Comparison of ENCODE assay signal across 9 cellular contexts in genomic region chr9:114487607-114488300, GRCh38. TPM values are rescaled to one million over a fixed set of nuclear protein-coding genes. Genes with fewer than 3 reads are reported as not detected.
DNase-seq lines count a peak whose midpoint lies in the region; FAIRE-seq and TF ChIP-seq lines count a peak whose summit lies in the region.
"Had no signal": no experiment of that assay in that cellular context is flagged by ENCODE, and none has a peak within 500 bp of the region (broad histone marks: within the 10 kb centered on the region; RNA-seq: fewer than 3 reads in every experiment).

No MANE protein-coding gene starts in this region.

- peaks cover 4% of the 10 kb centered on the region for H3K9me3 Mint-ChIP-seq in activated T-cell treated with anti-CD3 and anti-CD28 coated beads, Interleukin-2, amount 50 U/mL, for 24 hours
- H3K9me3 Mint-ChIP-seq in neural crest cell = no peaks in the 10 kb centered on the region
- H3K9me3 Mint-ChIP-seq: IgD-negative memory B cell had no signal

- H3K9ac ChIP-seq in fibroblast of lung (ENCODE audit: insufficient read depth, low read length) = no peak overlapping the region

- no peak overlapping the region for H2AFZ ChIP-seq in fibroblast of lung (ENCODE audit: low read length)

- H3K27me3 ChIP-seq in fibroblast of lung (ENCODE audit: control insufficient read depth, insufficient read depth, low read length) = no peaks in the 10 kb centered on the region

- no peaks in the 10 kb centered on the region for H4K20me1 ChIP-seq in fibroblast of lung (ENCODE audit: control insufficient read depth, extremely low read depth, insufficient read depth, low read length)

- no peak overlapping the region for H3K27ac Mint-ChIP-seq in activated T-cell treated with anti-CD3 and anti-CD28 coated beads, Interleukin-2, amount 50 U/mL, for 24 hours
- no peak overlapping the region for H3K27ac Mint-ChIP-seq in neural crest cell (ENCODE audit: unreplicated experiment)
- H3K27ac Mint-ChIP-seq: IgD-negative memory B cell had no signal

- no peaks in the 10 kb centered on the region for H3K79me2 ChIP-seq in fibroblast of lung (ENCODE audit: control insufficient read depth, insufficient read depth, low read length)

- no peak overlapping the region for H3K4me2 ChIP-seq in fibroblast of lung (ENCODE audit: extremely low read depth, insufficient read depth, low read length)

- FAIRE-seq in GM19239 (lab: Jason Lieb, UNC) = no peak

- DNase-seq in CD1c-positive myeloid dendritic cell (ENCODE audit: extremely low spot score) (peak; percentile 78), GM19239 (ENCODE audit: insufficient read length, low spot score) (peak; percentile 51), HT-29 (ENCODE audit: low spot score) (peak; percentile 87), OCI-M1 (lab: John Stamatoyannopoulos, UW) (peak; percentile 80), fibroblast of lung (ENCODE audit: low read depth in 2 of 2) (peak; percentile 51 to 76), neural crest cell (ENCODE audit: low read depth, low spot score) (peak; percentile 71), ureter (ENCODE audit: low spot score) (peak; percentile 82)
- DNase-seq in activated T-cell treated with anti-CD3 and anti-CD28 coated beads, Interleukin-2, amount 50 U/mL, for 24 hours = peak; percentile 63

- H3K4me3 ChIP-seq in fibroblast of lung (replicated peaks in 1 of 4; ENCODE audit: control extremely low read depth in 1 of 4, insufficient read depth in 1 of 4, low read depth in 3 of 4, low read length in 4 of 4) = no peak overlapping the region

- H3K36me3 Mint-ChIP-seq in activated T-cell treated with anti-CD3 and anti-CD28 coated beads, Interleukin-2, amount 50 U/mL, for 24 hours (ENCODE audit: low read depth) = no peaks in the 10 kb centered on the region
- no peaks in the 10 kb centered on the region for H3K36me3 Mint-ChIP-seq in neural crest cell (ENCODE audit: low read depth)
- H3K36me3 Mint-ChIP-seq: IgD-negative memory B cell had no signal

- no peaks in the 10 kb centered on the region for H3K4me1 ChIP-seq in fibroblast of lung (ENCODE audit: control insufficient read depth, extremely low read depth, insufficient read depth, low read length)

- no peak overlapping the region for H3K27ac ChIP-seq in fibroblast of lung (ENCODE audit: insufficient read depth, low read length)

- H3K36me3 ChIP-seq in fibroblast of lung (ENCODE audit: control insufficient read depth, insufficient read depth, low read length) = no peaks in the 10 kb centered on the region

- H3K9me3 ChIP-seq in fibroblast of lung (ENCODE audit: control insufficient read depth, insufficient read depth, low read depth, low read length) = no peaks in the 10 kb centered on the region

- no peaks in the 10 kb centered on the region for H3K27me3 Mint-ChIP-seq in activated T-cell treated with anti-CD3 and anti-CD28 coated beads, Interleukin-2, amount 50 U/mL, for 24 hours
- H3K27me3 Mint-ChIP-seq in neural crest cell (ENCODE audit: low read depth) = no peaks in the 10 kb centered on the region
- H3K27me3 Mint-ChIP-seq: IgD-negative memory B cell had no signal

- H3K4me1 Mint-ChIP-seq in activated T-cell treated with anti-CD3 and anti-CD28 coated beads, Interleukin-2, amount 50 U/mL, for 24 hours (ENCODE audit: low read depth) = peaks cover 30% of the 10 kb centered on the region
- H3K4me1 Mint-ChIP-seq in neural crest cell = peaks cover 4% of the 10 kb centered on the region

- TF ChIP-seq CTCF in fibroblast of lung (conservative IDR thresholded peaks at IDR 0.05 in 1 of 2, IDR thresholded peaks at IDR 0.05 in 1 of 2; ENCODE audit: low read depth in 1 of 2, low read length in 2 of 2) (peak; percentile 85 to 92), neural crest cell (conservative IDR thresholded peaks at IDR 0.05) (peak; percentile 76)

- H3K4me3 Mint-ChIP-seq in activated T-cell treated with anti-CD3 and anti-CD28 coated beads, Interleukin-2, amount 50 U/mL, for 24 hours = no peak overlapping the region
- H3K4me3 Mint-ChIP-seq in neural crest cell = no peak overlapping the region
- H3K4me3 Mint-ChIP-seq: IgD-negative memory B cell had no signal

RNA-seq across cellular contexts. Expression of gene WHRN, which starts 17.5 kb away (rescaled TPM):
- total RNA-seq in HT-29 (2014; rRNA removed; shearing (Covaris generic)) = 0.61 and 0.78 TPM in 2 replicates
- total RNA-seq in fibroblast of lung (0.51 and 1.8 TPM in 2 replicates), neural crest cell (8.9 and 9.5 TPM in 2 replicates), ureter (11.8 TPM)
- polyA plus RNA-seq in fibroblast of lung = 0.16 and 0.35 TPM in 2 replicates
- polyA plus RNA-seq in fibroblast of lung (2012) = 0.40 and 0.86 TPM in 2 replicates
- 0.12 and 0.44 TPM in 2 replicates for polyA minus RNA-seq in fibroblast of lung (ENCODE audit: low replicate concordance)
